In genomic region chr5:1150866-1151265, GRCh38 we compare ENCODE assay signal across 24 cellular contexts. TPM values are rescaled to one million over a fixed set of nuclear protein-coding genes. Genes with fewer than 3 reads are reported as not detected.
"Had no signal": no experiment of that assay in that cellular context is flagged by ENCODE, and none has a peak within 500 bp of the region (broad histone marks: within the 10 kb centered on the region; RNA-seq: fewer than 3 reads in every experiment).

No MANE protein-coding gene starts in this region.

- ATAC-seq: activated T-cell treated with anti-CD3 and anti-CD28 coated beads, Interleukin-2, amount 50 U/mL, for 4 hours; T-cell had no signal

- H3K27ac ChIP-seq: SK-N-MC had no signal

- FAIRE-seq: astrocyte, RCC 7860, TTC549 had no signal

- DNase-seq: activated CD4-positive, alpha-beta memory T cell treated with anti-CD3 and anti-CD28 coated beads for 36 hours; activated CD4-positive, alpha-beta T cell treated with anti-CD3 and anti-CD28 coated beads, Interleukin-2, amount 10 ng/mL, durations not matched to agents 7 days and 5 days; activated CD4-positive, CD25-positive, alpha-beta regulatory T cell; activated CD8-positive, alpha-beta memory T cell treated with anti-CD3 and anti-CD28 coated beads for 24 hours; activated effector memory CD4-positive, alpha-beta T cell treated with anti-CD3 and anti-CD28 coated beads, Interleukin-2, amount 50 U/mL, for 16 hours; activated naive CD4-positive, alpha-beta T cell treated with anti-CD3 and anti-CD28 coated beads for 36 hours; activated T-cell treated with anti-CD3 and anti-CD28 coated beads, Interleukin-2, amount 50 U/mL, for 4 hours; amygdala; KBM-7; NCI-H1417 treated with DMSO at 0.1 percent for 48 hours; NCI-H1694 treated with DMSO at 0.1 percent for 48 hours; NCI-H2029 treated with DMSO at 0.1 percent for 48 hours; NCI-H345; NCI-H510A; SHP77 treated with DMSO at 0.1 percent for 48 hours; T-cell; T-helper 2 cell; T1000 had no signal

- H3K4me3 ChIP-seq: SK-N-MC had no signal

RNA-seq across cellular contexts. Expression of gene SLC6A19, which starts 50.5 kb away (rescaled TPM):
- total RNA-seq: activated CD4-positive, alpha-beta memory T cell treated with anti-CD3 and anti-CD28 coated beads for 36 hours; activated CD4-positive, alpha-beta T cell treated with anti-CD3 and anti-CD28 coated beads, Interleukin-2, amount 10 ng/mL, durations not matched to agents 7 days and 5 days; activated naive CD4-positive, alpha-beta T cell treated with anti-CD3 and anti-CD28 coated beads for 36 hours; astrocyte; LHCN-M2; M059J had no signal
